In the genomic region with DNA sequence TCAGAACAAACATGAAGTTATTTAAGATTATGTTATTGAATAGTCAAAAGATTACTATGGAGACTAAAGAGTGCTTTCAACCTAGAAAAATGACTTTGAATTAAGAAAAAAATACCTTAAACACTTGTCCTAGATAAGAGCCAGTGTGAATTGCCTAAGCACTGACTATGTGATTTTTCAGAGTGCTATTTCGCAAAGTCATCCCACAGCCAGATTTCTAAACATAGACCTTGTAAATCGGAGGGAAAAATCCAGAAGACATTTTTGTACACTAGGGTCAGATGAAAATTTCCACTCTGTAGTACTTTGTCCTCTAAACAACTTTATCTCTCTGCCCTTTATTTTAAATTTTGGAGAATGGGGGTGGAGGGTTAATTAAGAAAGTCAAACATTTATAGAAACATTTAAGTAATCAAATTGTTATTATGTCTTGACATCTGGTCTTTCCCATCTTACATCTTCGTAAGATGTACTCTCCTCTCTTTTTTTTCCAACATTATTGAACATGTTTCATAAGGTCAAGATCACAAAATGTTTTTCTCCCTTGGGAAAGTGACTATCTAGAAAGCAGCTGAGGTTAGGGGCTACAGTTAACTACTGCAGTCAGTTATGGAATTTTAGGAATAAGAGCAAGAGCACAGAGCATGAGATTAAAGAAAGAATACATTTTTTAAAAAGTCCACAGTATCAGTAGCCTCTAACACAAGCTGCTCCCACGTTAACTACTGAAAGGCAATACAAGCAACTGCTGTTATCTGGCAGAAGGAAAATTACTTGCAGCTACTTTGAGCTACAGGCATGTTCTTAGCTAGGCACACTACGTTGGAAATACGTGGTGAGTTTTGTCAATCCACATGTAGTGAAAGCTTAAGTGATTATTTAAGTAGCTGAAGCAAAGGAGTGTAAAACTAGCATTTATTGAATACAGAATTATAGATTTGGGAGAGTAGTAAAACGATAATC, we compare ENCODE assay signal across 1 cellular context.
TF ChIP-seq lines count a peak whose summit lies in the region.

No MANE protein-coding gene starts in this region.

TF ChIP-seq in HepG2, 621 proteins besides CTCF, POLR2A, EP300 and RAD21:
- TF ChIP-seq, protein P1, sequence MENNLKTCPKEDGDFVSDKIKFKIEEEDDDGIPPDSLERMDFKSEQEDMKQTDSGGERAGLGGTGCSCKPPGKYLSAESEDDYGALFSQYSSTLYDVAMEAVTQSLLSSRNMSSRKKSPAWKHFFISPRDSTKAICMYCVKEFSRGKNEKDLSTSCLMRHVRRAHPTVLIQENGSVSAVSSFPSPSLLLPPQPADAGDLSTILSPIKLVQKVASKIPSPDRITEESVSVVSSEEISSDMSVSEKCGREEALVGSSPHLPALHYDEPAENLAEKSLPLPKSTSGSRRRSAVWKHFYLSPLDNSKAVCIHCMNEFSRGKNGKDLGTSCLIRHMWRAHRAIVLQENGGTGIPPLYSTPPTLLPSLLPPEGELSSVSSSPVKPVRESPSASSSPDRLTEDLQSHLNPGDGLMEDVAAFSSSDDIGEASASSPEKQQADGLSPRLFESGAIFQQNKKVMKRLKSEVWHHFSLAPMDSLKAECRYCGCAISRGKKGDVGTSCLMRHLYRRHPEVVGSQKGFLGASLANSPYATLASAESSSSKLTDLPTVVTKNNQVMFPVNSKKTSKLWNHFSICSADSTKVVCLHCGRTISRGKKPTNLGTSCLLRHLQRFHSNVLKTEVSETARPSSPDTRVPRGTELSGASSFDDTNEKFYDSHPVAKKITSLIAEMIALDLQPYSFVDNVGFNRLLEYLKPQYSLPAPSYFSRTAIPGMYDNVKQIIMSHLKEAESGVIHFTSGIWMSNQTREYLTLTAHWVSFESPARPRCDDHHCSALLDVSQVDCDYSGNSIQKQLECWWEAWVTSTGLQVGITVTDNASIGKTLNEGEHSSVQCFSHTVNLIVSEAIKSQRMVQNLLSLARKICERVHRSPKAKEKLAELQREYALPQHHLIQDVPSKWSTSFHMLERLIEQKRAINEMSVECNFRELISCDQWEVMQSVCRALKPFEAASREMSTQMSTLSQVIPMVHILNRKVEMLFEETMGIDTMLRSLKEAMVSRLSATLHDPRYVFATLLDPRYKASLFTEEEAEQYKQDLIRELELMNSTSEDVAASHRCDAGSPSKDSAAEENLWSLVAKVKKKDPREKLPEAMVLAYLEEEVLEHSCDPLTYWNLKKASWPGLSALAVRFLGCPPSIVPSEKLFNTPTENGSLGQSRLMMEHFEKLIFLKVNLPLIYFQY (CRISPR knock-in tag; IDR thresholded peaks at IDR 0.05; ENCODE audit: borderline replicate concordance) = no peak
- TF ChIP-seq ZFP36 (IDR thresholded peaks at IDR 0.05; ENCODE audit: borderline replicate concordance, low read depth, low read length, partially characterized antibody) (no peak), ZBTB8A (CRISPR knock-in tag; IDR thresholded peaks at IDR 0.05; ENCODE audit: borderline replicate concordance, low read depth) (no peak), ZNF761 (CRISPR knock-in tag; conservative IDR thresholded peaks at IDR 0.05) (no peak), ZBTB7A (CRISPR knock-in tag; IDR thresholded peaks at IDR 0.05) (no peak), PHB2 (IDR thresholded peaks at IDR 0.05; ENCODE audit: partially characterized antibody) (no peak), ZMYM3 (CRISPR knock-in tag; IDR thresholded peaks at IDR 0.05) (no peak), TBX3 (IDR thresholded peaks at IDR 0.05; ENCODE audit: borderline replicate concordance) (no peak), SCMH1 (CRISPR knock-in tag; IDR thresholded peaks at IDR 0.05; ENCODE audit: borderline replicate concordance) (no peak), ZNF567 (CRISPR knock-in tag; IDR thresholded peaks at IDR 0.05; ENCODE audit: borderline replicate concordance) (no peak), REXO4 (CRISPR knock-in tag; IDR thresholded peaks at IDR 0.05; ENCODE audit: borderline replicate concordance) (no peak), PHF5A (CRISPR knock-in tag; IDR thresholded peaks at IDR 0.05; ENCODE audit: low read depth, unreplicated experiment) (no peak), PRMT3 (CRISPR knock-in tag; IDR thresholded peaks at IDR 0.05; ENCODE audit: borderline replicate concordance, low read depth) (no peak), ZSCAN31 (CRISPR knock-in tag; IDR thresholded peaks at IDR 0.05; ENCODE audit: low read depth) (no peak), TOE1 (CRISPR knock-in tag; IDR thresholded peaks at IDR 0.05) (no peak)
- TF ChIP-seq, protein P2, sequence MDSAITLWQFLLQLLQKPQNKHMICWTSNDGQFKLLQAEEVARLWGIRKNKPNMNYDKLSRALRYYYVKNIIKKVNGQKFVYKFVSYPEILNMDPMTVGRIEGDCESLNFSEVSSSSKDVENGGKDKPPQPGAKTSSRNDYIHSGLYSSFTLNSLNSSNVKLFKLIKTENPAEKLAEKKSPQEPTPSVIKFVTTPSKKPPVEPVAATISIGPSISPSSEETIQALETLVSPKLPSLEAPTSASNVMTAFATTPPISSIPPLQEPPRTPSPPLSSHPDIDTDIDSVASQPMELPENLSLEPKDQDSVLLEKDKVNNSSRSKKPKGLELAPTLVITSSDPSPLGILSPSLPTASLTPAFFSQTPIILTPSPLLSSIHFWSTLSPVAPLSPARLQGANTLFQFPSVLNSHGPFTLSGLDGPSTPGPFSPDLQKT (CRISPR knock-in tag; IDR thresholded peaks at IDR 0.05; ENCODE audit: borderline replicate concordance) = no peak
- TF ChIP-seq, protein P3, sequence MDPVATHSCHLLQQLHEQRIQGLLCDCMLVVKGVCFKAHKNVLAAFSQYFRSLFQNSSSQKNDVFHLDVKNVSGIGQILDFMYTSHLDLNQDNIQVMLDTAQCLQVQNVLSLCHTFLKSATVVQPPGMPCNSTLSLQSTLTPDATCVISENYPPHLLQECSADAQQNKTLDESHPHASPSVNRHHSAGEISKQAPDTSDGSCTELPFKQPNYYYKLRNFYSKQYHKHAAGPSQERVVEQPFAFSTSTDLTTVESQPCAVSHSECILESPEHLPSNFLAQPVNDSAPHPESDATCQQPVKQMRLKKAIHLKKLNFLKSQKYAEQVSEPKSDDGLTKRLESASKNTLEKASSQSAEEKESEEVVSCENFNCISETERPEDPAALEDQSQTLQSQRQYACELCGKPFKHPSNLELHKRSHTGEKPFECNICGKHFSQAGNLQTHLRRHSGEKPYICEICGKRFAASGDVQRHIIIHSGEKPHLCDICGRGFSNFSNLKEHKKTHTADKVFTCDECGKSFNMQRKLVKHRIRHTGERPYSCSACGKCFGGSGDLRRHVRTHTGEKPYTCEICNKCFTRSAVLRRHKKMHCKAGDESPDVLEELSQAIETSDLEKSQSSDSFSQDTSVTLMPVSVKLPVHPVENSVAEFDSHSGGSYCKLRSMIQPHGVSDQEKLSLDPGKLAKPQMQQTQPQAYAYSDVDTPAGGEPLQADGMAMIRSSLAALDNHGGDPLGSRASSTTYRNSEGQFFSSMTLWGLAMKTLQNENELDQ (CRISPR knock-in tag; IDR thresholded peaks at IDR 0.05; ENCODE audit: borderline replicate concordance) = no peak
- TF ChIP-seq, protein P4, sequence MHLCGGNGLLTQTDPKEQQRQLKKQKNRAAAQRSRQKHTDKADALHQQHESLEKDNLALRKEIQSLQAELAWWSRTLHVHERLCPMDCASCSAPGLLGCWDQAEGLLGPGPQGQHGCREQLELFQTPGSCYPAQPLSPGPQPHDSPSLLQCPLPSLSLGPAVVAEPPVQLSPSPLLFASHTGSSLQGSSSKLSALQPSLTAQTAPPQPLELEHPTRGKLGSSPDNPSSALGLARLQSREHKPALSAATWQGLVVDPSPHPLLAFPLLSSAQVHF (CRISPR knock-in tag; IDR thresholded peaks at IDR 0.05) = no peak
- TF ChIP-seq, protein P5, sequence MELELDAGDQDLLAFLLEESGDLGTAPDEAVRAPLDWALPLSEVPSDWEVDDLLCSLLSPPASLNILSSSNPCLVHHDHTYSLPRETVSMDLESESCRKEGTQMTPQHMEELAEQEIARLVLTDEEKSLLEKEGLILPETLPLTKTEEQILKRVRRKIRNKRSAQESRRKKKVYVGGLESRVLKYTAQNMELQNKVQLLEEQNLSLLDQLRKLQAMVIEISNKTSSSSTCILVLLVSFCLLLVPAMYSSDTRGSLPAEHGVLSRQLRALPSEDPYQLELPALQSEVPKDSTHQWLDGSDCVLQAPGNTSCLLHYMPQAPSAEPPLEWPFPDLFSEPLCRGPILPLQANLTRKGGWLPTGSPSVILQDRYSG (CRISPR knock-in tag; IDR thresholded peaks at IDR 0.05) = no peak
